In genomic region chrY:7415157-7415633, GRCh38 we compare ENCODE assay signal across 19 cellular contexts.
"Had no signal": no experiment of that assay in that cellular context is flagged by ENCODE, and none has a peak within 500 bp of the region (broad histone marks: within the 10 kb centered on the region; RNA-seq: fewer than 3 reads in every experiment).

No MANE protein-coding gene starts in this region.

- H3K27ac ChIP-seq: ascending aorta, dorsolateral prefrontal cortex, lower lobe of right lung, neutrophil, stomach, thyroid gland, vagina, WERI-Rb-1 had no signal

- H3K27ac Mint-ChIP-seq: activated CD8-positive, alpha-beta T cell treated with anti-CD3 and anti-CD28 coated beads, Interleukin-2, amount 10 ng/mL, durations not matched to agents 7 days and 5 days; activated naive CD8-positive, alpha-beta T cell treated with anti-CD3 and anti-CD28 coated beads, Interleukin-2, amount 50 U/mL, for 24 hours; naive thymus-derived CD4-positive, alpha-beta T cell had no signal

- H3K9me3 ChIP-seq: ascending aorta, lower lobe of right lung, neutrophil, stomach, thyroid gland, vagina had no signal

- H3K27me3 Mint-ChIP-seq: activated naive CD8-positive, alpha-beta T cell treated with anti-CD3 and anti-CD28 coated beads, Interleukin-2, amount 50 U/mL, for 24 hours; naive thymus-derived CD4-positive, alpha-beta T cell had no signal

- H3K4me3 Mint-ChIP-seq: activated CD8-positive, alpha-beta T cell treated with anti-CD3 and anti-CD28 coated beads, Interleukin-2, amount 10 ng/mL, durations not matched to agents 7 days and 5 days; activated naive CD8-positive, alpha-beta T cell treated with anti-CD3 and anti-CD28 coated beads, Interleukin-2, amount 50 U/mL, for 24 hours; naive thymus-derived CD4-positive, alpha-beta T cell had no signal

- H3K27me3 ChIP-seq: ascending aorta, dorsolateral prefrontal cortex, neutrophil, stomach, thyroid gland, vagina had no signal

- ATAC-seq: activated CD8-positive, alpha-beta T cell treated with anti-CD3 and anti-CD28 coated beads, Interleukin-2, amount 10 ng/mL, durations not matched to agents 7 days and 5 days; activated naive CD8-positive, alpha-beta T cell treated with anti-CD3 and anti-CD28 coated beads, Interleukin-2, amount 50 U/mL, for 24 hours; esophagus mucosa; lower lobe of right lung; naive thymus-derived CD4-positive, alpha-beta T cell had no signal

- H3K4me1 ChIP-seq: ascending aorta, lower lobe of right lung, stomach, thyroid gland, vagina had no signal

- H3K36me3 ChIP-seq: ascending aorta, lower lobe of right lung, neutrophil, stomach, thyroid gland, vagina, WERI-Rb-1 had no signal

- H3K4me3 ChIP-seq: ascending aorta, dorsolateral prefrontal cortex, lower lobe of right lung, stomach, thyroid gland, vagina had no signal

- DNase-seq: activated CD4-positive, alpha-beta T cell treated with anti-CD3 and anti-CD28 coated beads for 4 hours; activated CD8-positive, alpha-beta T cell treated with anti-CD3 and anti-CD28 coated beads, Interleukin-2, amount 10 ng/mL, durations not matched to agents 7 days and 5 days; activated naive CD4-positive, alpha-beta T cell treated with Interleukin-2 at 50 U/mL for 16 hours; activated naive CD8-positive, alpha-beta T cell treated with anti-CD3 and anti-CD28 coated beads, Interleukin-2, amount 50 U/mL, for 24 hours; dorsolateral prefrontal cortex; foreskin melanocyte; lower lobe of right lung; midbrain; naive thymus-derived CD4-positive, alpha-beta T cell; posterior cingulate gyrus; small intestine; stomach; T1000; thyroid gland; WERI-Rb-1 had no signal

- H3K4me1 Mint-ChIP-seq: activated naive CD8-positive, alpha-beta T cell treated with anti-CD3 and anti-CD28 coated beads, Interleukin-2, amount 50 U/mL, for 24 hours; naive thymus-derived CD4-positive, alpha-beta T cell had no signal
